ENCODE assay signal across 11 cellular contexts in genomic region chr12:52202361-52203078, GRCh38. TPM values are rescaled to one million over a fixed set of nuclear protein-coding genes. Genes with fewer than 3 reads are reported as not detected.
DNase-seq lines count a peak whose midpoint lies in the region; ATAC-seq and TF ChIP-seq lines count a peak whose summit lies in the region.
"Had no signal": no experiment of that assay in that cellular context is flagged by ENCODE, and none has a peak within 500 bp of the region (broad histone marks: within the 10 kb centered on the region; RNA-seq: fewer than 3 reads in every experiment).

No MANE protein-coding gene starts in this region.

- H3K4me3 Mint-ChIP-seq in GM23338 = no peak overlapping the region
- H3K4me3 Mint-ChIP-seq: central memory CD8-positive, alpha-beta T cell had no signal

- no peak overlapping the region; the same call in 1 of the 2 replicates for H3K27ac Mint-ChIP-seq in GM23338

- H2BK5ac ChIP-seq in mesendoderm (ENCODE audit: low read length) = peak overlapping the region; percentile 0

- no peak overlapping the region for H2BK120ac ChIP-seq in mesendoderm (ENCODE audit: low read depth, low read length)

- H3K9ac ChIP-seq in mesendoderm (ENCODE audit: low read length) = no peak overlapping the region
- no peak overlapping the region for H3K9ac ChIP-seq in Karpas-422 (ENCODE audit: low read length)

- H3K4me2 ChIP-seq in GM23338 = no peak overlapping the region
- no peak overlapping the region for H3K4me2 ChIP-seq in mesendoderm (ENCODE audit: low read length)
- no peak overlapping the region for H3K4me2 ChIP-seq in Karpas-422 (ENCODE audit: low read depth, low read length, poor library complexity, severe bottlenecking)

- peak; percentile 54 for DNase-seq in A673 (ENCODE audit: low spot score)
- DNase-seq in GM23338 (ENCODE audit: low spot score) = peak; percentile 44
- peak; percentile 55 for DNase-seq in UCSD-AML1 (lab: John Stamatoyannopoulos, UW; ENCODE audit: unreplicated experiment)
- DNase-seq in mesendoderm = peak; percentile 37
- no peak for DNase-seq in Karpas-422
- DNase-seq in T-helper 9 cell = no peak
- no peak for DNase-seq in HT-29 (ENCODE audit: low spot score)
- DNase-seq: activated CD4-positive, alpha-beta T cell treated with anti-CD3 and anti-CD28 coated beads, Interleukin-2, amount 50 U/mL, for 1 hour; NCI-H1436 treated with DMSO at 0.1 percent for 48 hours had no signal

- no peak overlapping the region for H2BK15ac ChIP-seq in mesendoderm (replicated peaks; ENCODE audit: low read depth)

- H4K5ac ChIP-seq in mesendoderm (ENCODE audit: low read length) = no peak overlapping the region

- H2AFZ ChIP-seq in GM23338 (peak overlapping the region; percentile 86), Karpas-422 (ENCODE audit: low read length) (no peak overlapping the region)

- H3K9me3 Mint-ChIP-seq in GM23338 = no peaks in the 10 kb centered on the region
- H3K9me3 Mint-ChIP-seq: central memory CD8-positive, alpha-beta T cell had no signal

- WGBS in mesendoderm (ENCODE audit: extremely low coverage, insufficient coverage, low lambda C conversion rate) = no CpG with 5 or more reads among the region's 18 CpGs

- peak; percentile 19 for ATAC-seq in GM23338
- no peak for ATAC-seq in HG02970 (IDR thresholded peaks at IDR 0.05; ENCODE audit: low FRiP score, unreplicated experiment)

- peaks cover 2% of the 10 kb centered on the region for H3K27me3 Mint-ChIP-seq in GM23338 (ENCODE audit: insufficient read depth, low read depth, poor library complexity)

- H3K18ac ChIP-seq in mesendoderm (ENCODE audit: low read length) = no peak overlapping the region

- H3K79me1 ChIP-seq in mesendoderm (ENCODE audit: low read length) = no peaks in the 10 kb centered on the region

- no peak overlapping the region for H3K23ac ChIP-seq in mesendoderm (ENCODE audit: low read length)

- intact Hi-C loops in A673 (cut with micrococcal nuclease; ENCODE audit: unreplicated experiment) = no loop called here

- H3F3A ChIP-seq in GM23338 (replicated peaks; ENCODE audit: low read depth) = no peaks in the 10 kb centered on the region

- H3K79me2 ChIP-seq in GM23338 (replicated peaks; ENCODE audit: insufficient read depth) (no peaks in the 10 kb centered on the region), mesendoderm (ENCODE audit: control insufficient read depth, insufficient read depth, low read length) (no peaks in the 10 kb centered on the region), Karpas-422 (ENCODE audit: low read length) (no peaks in the 10 kb centered on the region)

- H3K4me1 ChIP-seq in A673 (ENCODE audit: insufficient read depth, low read length, poor library complexity, severe bottlenecking) (peaks cover 20% of the 10 kb centered on the region), GM23338 (ENCODE audit: insufficient read depth) (peaks cover 5% of the 10 kb centered on the region), mesendoderm (ENCODE audit: control insufficient read depth, low read depth, low read length) (peaks cover 4% of the 10 kb centered on the region), Karpas-422 (ENCODE audit: low read length) (no peaks in the 10 kb centered on the region)

- CTCF ChIA-PET in A673 (lab: Charles Lee) = no interaction called here

- H3K9me3 ChIP-seq in A673 (ENCODE audit: low read depth, low read length, poor library complexity, severe bottlenecking) (no peaks in the 10 kb centered on the region), Karpas-422 (ENCODE audit: low read length) (no peaks in the 10 kb centered on the region)

- H3K4ac ChIP-seq in mesendoderm (ENCODE audit: low read depth, low read length) = no peak overlapping the region

- POLR2A ChIA-PET in A673 (lab: Charles Lee; ENCODE audit: low non-redundant PET) = no interaction called here

- no peak overlapping the region for H4K8ac ChIP-seq in mesendoderm (ENCODE audit: low read depth, low read length)

- no peak overlapping the region for H2AK5ac ChIP-seq in mesendoderm (ENCODE audit: low read length)

- no TSS peak for BruUV-seq in A673 (replicated peaks; lab: Mats Ljungman, UMichigan)

- peak overlapping the region; percentile 79 for H3K56ac ChIP-seq in mesendoderm (ENCODE audit: low read length)

- H3K36me3 ChIP-seq in A673 (ENCODE audit: insufficient read depth, low read length, poor library complexity, severe bottlenecking) (no peaks in the 10 kb centered on the region), GM23338 (ENCODE audit: insufficient read depth) (no peaks in the 10 kb centered on the region), mesendoderm (ENCODE audit: control insufficient read depth, insufficient read depth, low read length) (no peaks in the 10 kb centered on the region), Karpas-422 (ENCODE audit: insufficient read depth, low read length) (no peaks in the 10 kb centered on the region)

- H3K4me1 Mint-ChIP-seq in GM23338 = peaks cover 25% of the 10 kb centered on the region
- H3K4me1 Mint-ChIP-seq: central memory CD8-positive, alpha-beta T cell had no signal

- H3K4me3 ChIP-seq in A673 (ENCODE audit: low read depth, low read length, poor library complexity, severe bottlenecking) = no peak overlapping the region
- no peak overlapping the region for H3K4me3 ChIP-seq in GM23338
- H3K4me3 ChIP-seq in mesendoderm (ENCODE audit: low read length) = no peak overlapping the region
- H3K4me3 ChIP-seq in Karpas-422 (ENCODE audit: low read length) = no peak overlapping the region

- H3K36me3 Mint-ChIP-seq in GM23338 (ENCODE audit: low read depth) = no peaks in the 10 kb centered on the region

- H3K27me3 ChIP-seq in A673 (replicated peaks; ENCODE audit: insufficient read depth, low read depth, low read length, poor library complexity) = no peaks in the 10 kb centered on the region
- H3K27me3 ChIP-seq in GM23338 (ENCODE audit: insufficient read depth) = no peaks in the 10 kb centered on the region
- no peaks in the 10 kb centered on the region for H3K27me3 ChIP-seq in mesendoderm (ENCODE audit: insufficient read depth, low read length, poor library complexity)
- no peaks in the 10 kb centered on the region for H3K27me3 ChIP-seq in Karpas-422 (ENCODE audit: low read length)

- H4K20me1 ChIP-seq in GM23338 (replicated peaks; ENCODE audit: insufficient read depth) = no peaks in the 10 kb centered on the region
- H4K20me1 ChIP-seq in Karpas-422 (ENCODE audit: insufficient read depth, low read depth, low read length) = no peaks in the 10 kb centered on the region

- peak overlapping the region; percentile 16 for H3K27ac ChIP-seq in A673 (ENCODE audit: low read depth, low read length, poor library complexity, severe bottlenecking)
- H3K27ac ChIP-seq in GM23338 (ENCODE audit: low read depth) = no peak overlapping the region
- no peak overlapping the region for H3K27ac ChIP-seq in mesendoderm (ENCODE audit: low read depth, low read length)
- no peak overlapping the region for H3K27ac ChIP-seq in Karpas-422 (ENCODE audit: low read length)

- TF ChIP-seq CTCF in A673 (conservative IDR thresholded peaks at IDR 0.05; ENCODE audit: low read depth, low read length) = no peak
- no peak for TF ChIP-seq CTCF in GM23338 (conservative IDR thresholded peaks at IDR 0.05; ENCODE audit: low read depth in 2 of 2)

- H3K9me2 ChIP-seq in GM23338 (ENCODE audit: insufficient read depth) (no peaks in the 10 kb centered on the region), Karpas-422 (replicated peaks; ENCODE audit: insufficient read depth, low read length) (no peaks in the 10 kb centered on the region)

TF ChIP-seq in GM23338, 12 proteins besides CTCF, POLR2A, EP300 and RAD21 (continues in another document):
- TF ChIP-seq POLR2AphosphoS5 (IDR thresholded peaks at IDR 0.05; ENCODE audit: low read depth) (no peak), ETS1 (IDR thresholded peaks at IDR 0.05) (no peak), EZH2 (IDR thresholded peaks at IDR 0.05; ENCODE audit: low read depth, unreplicated experiment) (no peak)

RNA-seq across cellular contexts. Expression of gene KRT80, which starts 10.7 kb away (rescaled TPM):
- 0.33 and 1.0 TPM in 2 replicates for total RNA-seq in A673 (2021)
- not detected in 2 replicates for total RNA-seq in GM23338 (2014; rRNA removed; shearing (Covaris generic))
- not detected in 2 replicates for polyA plus RNA-seq in GM23338 (2016; fragmentation: Nextera tagmentation; extraction: Ambion mirVana)
- polyA plus RNA-seq in mesendoderm (2013, experiment 1 of 2) = 0.21 TPM
- 0.24 TPM for polyA plus RNA-seq in mesendoderm (2013, experiment 2 of 2)
- not detected in 2 replicates for total RNA-seq in Karpas-422 (2014; rRNA removed; shearing (Covaris generic); ENCODE audit: low replicate concordance)
- 24.7 and 27.0 TPM in 2 replicates for total RNA-seq in HT-29 (2014; rRNA removed; shearing (Covaris generic))

RNA-seq across cellular contexts. Expression of gene KRT7, which starts 30.5 kb away (rescaled TPM):
- 0.79 and 1.0 TPM in 2 replicates for total RNA-seq in A673 (2021)
- total RNA-seq in GM23338 (2014; rRNA removed; shearing (Covaris generic)) = 9.4 and 11.7 TPM in 2 replicates
- polyA plus RNA-seq in GM23338 (2016; fragmentation: Nextera tagmentation; extraction: Ambion mirVana) = 6.5 and 16.4 TPM in 2 replicates
- polyA plus RNA-seq in mesendoderm (2013, experiment 1 of 2) = 0.83 TPM
- polyA plus RNA-seq in mesendoderm (2013, experiment 2 of 2) = 0.88 TPM
- total RNA-seq in Karpas-422 (2014; rRNA removed; shearing (Covaris generic); ENCODE audit: low replicate concordance) = not detected in 2 replicates
- 3.8 and 11.9 TPM in 2 replicates for total RNA-seq in HT-29 (2014; rRNA removed; shearing (Covaris generic))

Comparison
In these comparisons a context has a peak if more than half of its experiments do, and no peak if none do; other contexts are left out.
1. DNase-seq: peak in A673 (single experiment), GM23338 (single experiment), UCSD-AML1 (single experiment) and mesendoderm (single experiment); none in Karpas-422 (single experiment), T-helper 9 cell (single experiment) and HT-29 (single experiment).
2. RNA of gene KRT80, which starts 10.7 kb away (total RNA-seq): 24.7 to 27.0 TPM in HT-29; 0.33 to 1.0 TPM in A673, not detected in GM23338 and not detected in Karpas-422; every median in the first group is over 10 times any median in the second.